In genomic region chr14:24162083-24162482, GRCh38 we compare ENCODE assay signal across 8 cellular contexts. TPM values are rescaled to one million over a fixed set of nuclear protein-coding genes. Genes with fewer than 3 reads are reported as not detected.
DNase-seq lines count a peak whose midpoint lies in the region; ATAC-seq and TF ChIP-seq lines count a peak whose summit lies in the region.

No MANE protein-coding gene starts in this region.

- peak overlapping the region; percentile 65; the same call in 1 of the 2 replicates for H3K27ac ChIP-seq in DOHH2 (ENCODE audit: low read depth, low read length)
- peak overlapping the region; percentile 90 to 97 (median 92) for H3K27ac ChIP-seq in sigmoid colon

- H3K36me3 Mint-ChIP-seq in WTC11: peaks cover 27% of the 10 kb centered on the region

- no peaks in the 10 kb centered on the region for H4K20me1 ChIP-seq in DOHH2 (ENCODE audit: control insufficient read depth, insufficient read depth, low read depth, low read length)

- no peak for DNase-seq in WTC11 (ENCODE audit: low spot score)
- peak; percentile 57 for DNase-seq in fibroblast of pulmonary artery (ENCODE audit: low read depth)
- no peak for DNase-seq in sigmoid colon
- no peak for DNase-seq in COLO668 (lab: John Stamatoyannopoulos, UW; ENCODE audit: unreplicated experiment)
- no peak for DNase-seq in COR-L47 (lab: John Stamatoyannopoulos, UW)

- H3F3A ChIP-seq in DOHH2 (ENCODE audit: control insufficient read depth, insufficient read depth): no peaks in the 10 kb centered on the region

- H3K9me3 ChIP-seq in DOHH2 (ENCODE audit: control insufficient read depth, insufficient read depth, low read length) (no peaks in the 10 kb centered on the region), sigmoid colon (no peaks in the 10 kb centered on the region)

- no peak for TF ChIP-seq POLR2A in sigmoid colon (IDR thresholded peaks at IDR 0.05)

- ATAC-seq in WTC11 (no peak), HG03439 (IDR thresholded peaks at IDR 0.05; ENCODE audit: unreplicated experiment) (no peak), HG02588 (IDR thresholded peaks at IDR 0.05; ENCODE audit: unreplicated experiment) (no peak)

- POLR2A ChIA-PET in WTC11 (lab: Charles Lee): interaction anchor here (1.3 to 2.2 kb wide), 4 partner anchors 15 to 80 kb away, joined by 4 to 10 read pairs (median 6); partner anchors contain the start of genes CHMP4A, IPO4, PSME2 and RNF31

- H3K4me1 ChIP-seq in DOHH2 (ENCODE audit: control insufficient read depth, low read length) (peaks cover 17% of the 10 kb centered on the region), sigmoid colon (peaks cover 0 to 40% (median 28%) of the 10 kb centered on the region in 4 donors)

- WGBS in sigmoid colon, 2 donors: 56 to 60% methylated on average over 8 of the region's 8 CpGs

- intact Hi-C loops in sigmoid colon (cut with DNase I): no loop called here

- no peak overlapping the region for H3K27ac Mint-ChIP-seq in WTC11

- CTCF ChIA-PET in WTC11 (lab: Charles Lee): interaction anchor here (1.0 to 2.7 kb wide), 15 partner anchors 11 to 269 kb away, joined by 3 to 55 read pairs (median 7); partner anchors contain the start of genes CHMP4A, CIDEB, DCAF11 and IPO4

- peaks cover 7% of the 10 kb centered on the region for H3K79me2 ChIP-seq in DOHH2 (ENCODE audit: control insufficient read depth, low read length)

- H3K4me3 Mint-ChIP-seq in WTC11: peak overlapping the region; percentile 70

- peaks cover 13% of the 10 kb centered on the region for H3K4me1 Mint-ChIP-seq in WTC11

- TF ChIP-seq CTCF in DOHH2 (IDR thresholded peaks at IDR 0.05; ENCODE audit: low read depth, low read length, poor library complexity, severe bottlenecking): no peak
- no peak for TF ChIP-seq CTCF in WTC11 (IDR thresholded peaks at IDR 0.05)
- TF ChIP-seq CTCF in fibroblast of pulmonary artery (IDR thresholded peaks at IDR 0.05; ENCODE audit: low read length, missing control alignments): no peak
- TF ChIP-seq CTCF in sigmoid colon (IDR thresholded peaks at IDR 0.05): no peak

- H3K9me3 Mint-ChIP-seq in WTC11: no peaks in the 10 kb centered on the region

- no peaks in the 10 kb centered on the region for H3K27me3 Mint-ChIP-seq in WTC11 (ENCODE audit: low read depth)

- H3K27me3 ChIP-seq in DOHH2 (ENCODE audit: control insufficient read depth, low read length): no peaks in the 10 kb centered on the region
- H3K27me3 ChIP-seq in sigmoid colon: no peaks in the 10 kb centered on the region

- peaks cover 60% of the 10 kb centered on the region for H3K36me3 ChIP-seq in DOHH2 (ENCODE audit: control insufficient read depth, low read length)
- H3K36me3 ChIP-seq in sigmoid colon: peaks cover 32 to 73% (median 52%) of the 10 kb centered on the region in 4 donors

- H3K4me3 ChIP-seq in DOHH2 (ENCODE audit: low read length) (peak overlapping the region; percentile 74), fibroblast of pulmonary artery (replicated peaks; ENCODE audit: low read depth, low read length) (peak overlapping the region; percentile 91), sigmoid colon (peak overlapping the region; percentile 55 to 77 (median 63))

- H3K9me2 ChIP-seq in DOHH2 (replicated peaks; ENCODE audit: control insufficient read depth, low read length): no peaks in the 10 kb centered on the region

- peak overlapping the region; percentile 86 for H3K4me2 ChIP-seq in DOHH2 (ENCODE audit: low read length)

- no peak for TF ChIP-seq EP300 in sigmoid colon (IDR thresholded peaks at IDR 0.05)

TF ChIP-seq in WTC11, 78 proteins besides CTCF, POLR2A, EP300 and RAD21:
- TF ChIP-seq OVOL2 (CRISPR knock-in tag; IDR thresholded peaks at IDR 0.05; ENCODE audit: borderline replicate concordance): no peak
- TF ChIP-seq KAT7 (CRISPR knock-in tag; IDR thresholded peaks at IDR 0.05; ENCODE audit: borderline replicate concordance): no peak
- no peak for TF ChIP-seq IRF1 (CRISPR knock-in tag; IDR thresholded peaks at IDR 0.05)
- TF ChIP-seq SOX15 (CRISPR knock-in tag; IDR thresholded peaks at IDR 0.05): no peak
- TF ChIP-seq E2F5 (CRISPR knock-in tag; IDR thresholded peaks at IDR 0.05): no peak
- no peak for TF ChIP-seq NR3C1 (CRISPR knock-in tag; conservative IDR thresholded peaks at IDR 0.05; ENCODE audit: low read depth)

RNA-seq across cellular contexts. Expression of gene IRF9, which starts 1.0 kb away (rescaled TPM):
- total RNA-seq in WTC11 (2021) (15.6 to 16.2 TPM (median 15.7 TPM) in 3 replicates), sigmoid colon (100 to 1,000 TPM in 1 of 4 donors, 10 to 100 TPM in 3; 54.6 to 103 (median 56.1) TPM)
- polyA plus RNA-seq in sigmoid colon: 100 to 1,000 TPM in 1 of 3 donors, 10 to 100 TPM in 2; 46.2 to 115 (median 51.8) TPM

RNA-seq across cellular contexts. Expression of gene REC8, which starts 9.8 kb away (rescaled TPM):
- total RNA-seq in WTC11 (2021) (29.6 to 32.2 TPM (median 31.5 TPM) in 3 replicates), sigmoid colon (10 to 100 TPM in 2 of 4 donors, 1 to 10 TPM in 2; 4.6 to 24.1 (median 8.3) TPM)
- 10 to 100 TPM in 1 of 3 donors, 1 to 10 TPM in 2; 1.8 to 21.7 (median 2.5) TPM for polyA plus RNA-seq in sigmoid colon

RNA-seq across cellular contexts. Expression of gene RNF31, which starts 14.8 kb away (rescaled TPM):
- 63.0 to 86.2 TPM (median 68.4 TPM) in 3 replicates for total RNA-seq in WTC11 (2021)
- 10 to 100 TPM; 20.2 to 38.4 (median 29.7) TPM for total RNA-seq in sigmoid colon
- polyA plus RNA-seq in sigmoid colon: 10 to 100 TPM; 13.6 to 57.8 (median 37.8) TPM

RNA-seq across cellular contexts. Expression of gene PSME2, which starts 15.7 kb away (rescaled TPM):
- 103 to 112 TPM (median 103 TPM) in 3 replicates for total RNA-seq in WTC11 (2021)
- total RNA-seq in sigmoid colon: 10 to 100 TPM; 26.2 to 43.5 (median 34.5) TPM
- 100 to 1,000 TPM; 228 to 485 (median 356) TPM for polyA plus RNA-seq in sigmoid colon

RNA-seq across cellular contexts. Expression of gene EMC9, which starts 20.7 kb away (rescaled TPM):
- total RNA-seq in WTC11 (2021) (41.3 to 47.9 TPM (median 44.4 TPM) in 3 replicates), sigmoid colon (10 to 100 TPM in 3 of 4 donors, 1 to 10 TPM in 1; 5.0 to 20.9 (median 12.9) TPM)
- polyA plus RNA-seq in sigmoid colon: 10 to 100 TPM; 20.6 to 37.2 (median 30.8) TPM
